In the genomic region with DNA sequence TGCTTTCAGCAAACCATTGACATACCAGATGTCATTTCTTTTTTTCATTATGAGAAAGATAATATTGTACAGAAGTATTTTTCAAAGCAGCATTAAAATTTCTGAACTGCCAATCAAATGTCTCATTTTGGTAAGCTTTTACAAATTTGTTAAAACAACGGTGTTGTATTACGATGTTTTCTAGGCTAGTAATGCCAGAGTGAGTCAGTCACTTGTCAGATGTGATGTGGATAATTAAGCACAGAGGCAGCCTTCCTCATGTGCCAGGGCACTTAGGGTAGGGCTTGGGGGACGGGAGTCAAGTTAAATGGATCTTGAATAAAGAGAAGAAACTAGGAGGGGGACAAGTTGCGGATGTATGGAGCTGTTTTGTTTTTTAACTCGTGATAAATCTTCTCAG, we compare ENCODE assay signal across 1 cellular context.
TF ChIP-seq lines count a peak whose summit lies in the region.

No MANE protein-coding gene starts in this region.

TF ChIP-seq in HEK293, 187 proteins besides CTCF, POLR2A, EP300 and RAD21 (continued from another document):
- TF ChIP-seq PRDM6 (tag by site-specific recombination; IDR thresholded peaks at IDR 0.05) (peak; percentile 68), ZSCAN18 (tag by site-specific recombination; IDR thresholded peaks at IDR 0.05) (no peak), MZF1 (tag by site-specific recombination; IDR thresholded peaks at IDR 0.05; ENCODE audit: borderline replicate concordance) (no peak), PBX3 (CRISPR knock-in tag; IDR thresholded peaks at IDR 0.05) (no peak), ZSCAN23 (tag by site-specific recombination; IDR thresholded peaks at IDR 0.05) (no peak), ZNF600 (tag by site-specific recombination; IDR thresholded peaks at IDR 0.05) (peak; percentile 51; the same call in 1 of the 2 replicates), ZNF133 (tag by site-specific recombination; IDR thresholded peaks at IDR 0.05) (no peak), ZNF354C (tag by site-specific recombination; IDR thresholded peaks at IDR 0.05; ENCODE audit: borderline replicate concordance, low read depth) (no peak), SCRT2 (tag by site-specific recombination; IDR thresholded peaks at IDR 0.05) (0 out of 2 replicates have a peak, but pooled peaks have one; percentile 9), GLI4 (tag by site-specific recombination; IDR thresholded peaks at IDR 0.05) (no peak), ZNF169 (tag by site-specific recombination; IDR thresholded peaks at IDR 0.05) (no peak), MEIS1 (CRISPR knock-in tag; IDR thresholded peaks at IDR 0.05; ENCODE audit: borderline replicate concordance) (no peak), ZNF19 (tag by site-specific recombination; IDR thresholded peaks at IDR 0.05; ENCODE audit: low read depth) (no peak), ZNF837 (tag by site-specific recombination; IDR thresholded peaks at IDR 0.05) (no peak), ZNF10 (tag by site-specific recombination; IDR thresholded peaks at IDR 0.05) (no peak), TSHZ1 (tag by site-specific recombination; IDR thresholded peaks at IDR 0.05; ENCODE audit: borderline replicate concordance) (0 out of 2 replicates have a peak, but pooled peaks have one; percentile 28), ZEB2 (tag by site-specific recombination; IDR thresholded peaks at IDR 0.05) (0 out of 2 replicates have a peak, but pooled peaks have one; percentile 18), ZNF791 (tag by site-specific recombination; IDR thresholded peaks at IDR 0.05) (no peak), SP7 (tag by site-specific recombination; IDR thresholded peaks at IDR 0.05) (peak; percentile 62; the same call in 1 of the 2 replicates)
- TF ChIP-seq, protein P1, sequence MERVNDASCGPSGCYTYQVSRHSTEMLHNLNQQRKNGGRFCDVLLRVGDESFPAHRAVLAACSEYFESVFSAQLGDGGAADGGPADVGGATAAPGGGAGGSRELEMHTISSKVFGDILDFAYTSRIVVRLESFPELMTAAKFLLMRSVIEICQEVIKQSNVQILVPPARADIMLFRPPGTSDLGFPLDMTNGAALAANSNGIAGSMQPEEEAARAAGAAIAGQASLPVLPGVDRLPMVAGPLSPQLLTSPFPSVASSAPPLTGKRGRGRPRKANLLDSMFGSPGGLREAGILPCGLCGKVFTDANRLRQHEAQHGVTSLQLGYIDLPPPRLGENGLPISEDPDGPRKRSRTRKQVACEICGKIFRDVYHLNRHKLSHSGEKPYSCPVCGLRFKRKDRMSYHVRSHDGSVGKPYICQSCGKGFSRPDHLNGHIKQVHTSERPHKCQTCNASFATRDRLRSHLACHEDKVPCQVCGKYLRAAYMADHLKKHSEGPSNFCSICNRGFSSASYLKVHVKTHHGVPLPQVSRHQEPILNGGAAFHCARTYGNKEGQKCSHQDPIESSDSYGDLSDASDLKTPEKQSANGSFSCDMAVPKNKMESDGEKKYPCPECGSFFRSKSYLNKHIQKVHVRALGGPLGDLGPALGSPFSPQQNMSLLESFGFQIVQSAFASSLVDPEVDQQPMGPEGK (tag by site-specific recombination; IDR thresholded peaks at IDR 0.05), result no peak
- TF ChIP-seq, protein P2, sequence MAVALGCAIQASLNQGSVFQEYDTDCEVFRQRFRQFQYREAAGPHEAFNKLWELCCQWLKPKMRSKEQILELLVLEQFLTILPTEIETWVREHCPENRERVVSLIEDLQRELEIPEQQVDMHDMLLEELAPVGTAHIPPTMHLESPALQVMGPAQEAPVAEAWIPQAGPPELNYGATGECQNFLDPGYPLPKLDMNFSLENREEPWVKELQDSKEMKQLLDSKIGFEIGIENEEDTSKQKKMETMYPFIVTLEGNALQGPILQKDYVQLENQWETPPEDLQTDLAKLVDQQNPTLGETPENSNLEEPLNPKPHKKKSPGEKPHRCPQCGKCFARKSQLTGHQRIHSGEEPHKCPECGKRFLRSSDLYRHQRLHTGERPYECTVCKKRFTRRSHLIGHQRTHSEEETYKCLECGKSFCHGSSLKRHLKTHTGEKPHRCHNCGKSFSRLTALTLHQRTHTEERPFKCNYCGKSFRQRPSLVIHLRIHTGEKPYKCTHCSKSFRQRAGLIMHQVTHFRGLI (tag by site-specific recombination; IDR thresholded peaks at IDR 0.05), result no peak
TF ChIP-seq in HEK293: peak in this region for 6.
